9 cellular contexts compared by ENCODE assay signal in genomic region chr18:76980663-76981387, GRCh38.
DNase-seq lines count a peak whose midpoint lies in the region; ATAC-seq, FAIRE-seq and TF ChIP-seq lines count a peak whose summit lies in the region.
"Had no signal": no experiment of that assay in that cellular context is flagged by ENCODE, and none has a peak within 500 bp of the region (broad histone marks: within the 10 kb centered on the region; RNA-seq: fewer than 3 reads in every experiment).

No MANE protein-coding gene starts in this region.

- no peak for TF ChIP-seq CTCF in DOHH2 (IDR thresholded peaks at IDR 0.05; ENCODE audit: low read depth, low read length, poor library complexity, severe bottlenecking)
- no peak for TF ChIP-seq CTCF in bronchial epithelial cell (IDR thresholded peaks at IDR 0.05; ENCODE audit: insufficient read depth, low read length, severe bottlenecking)

- H3K4me1 ChIP-seq in DOHH2 (ENCODE audit: control insufficient read depth, low read length), result peaks cover 73% of the 10 kb centered on the region

- DNase-seq in bronchial epithelial cell (ENCODE audit: low read depth) (no peak), COLO829 (ENCODE audit: low spot score) (no peak), SK-N-DZ (ENCODE audit: low spot score) (no peak)
- no peak for DNase-seq in activated CD4-positive, CD25-positive, alpha-beta regulatory T cell (lab: John Stamatoyannopoulos, UW)
- no peak for DNase-seq in activated T-helper 1 cell treated with anti-CD3 and anti-CD28 coated beads, Interleukin-12 subunit alpha, Interleukin-12 subunit beta, Interleukin-2, Interleukin-4 antibody, amounts not matched to agents 30 ng/mL and 10 ng/mL and 1 ng/mL, durations not matched to agents 14 hours and 24 hours and 36 hours (ENCODE audit: low spot score)

- H3K27ac Mint-ChIP-seq in activated T-helper 1 cell treated with anti-CD3 and anti-CD28 coated beads, Interleukin-12 subunit alpha, Interleukin-12 subunit beta, Interleukin-2, Interleukin-4 antibody, amounts not matched to agents 30 ng/mL and 10 ng/mL and 1 ng/mL, durations not matched to agents 14 hours and 24 hours and 36 hours, result no peak overlapping the region

- peak overlapping the region; percentile 70 for H3K4me2 ChIP-seq in DOHH2 (ENCODE audit: low read length)

- peaks cover 10% of the 10 kb centered on the region for H3K4me1 Mint-ChIP-seq in activated T-helper 1 cell treated with anti-CD3 and anti-CD28 coated beads, Interleukin-12 subunit alpha, Interleukin-12 subunit beta, Interleukin-2, Interleukin-4 antibody, amounts not matched to agents 30 ng/mL and 10 ng/mL and 1 ng/mL, durations not matched to agents 14 hours and 24 hours and 36 hours (ENCODE audit: low read depth)

- intact Hi-C loops in activated T-helper 1 cell treated with anti-CD3 and anti-CD28 coated beads, Interleukin-12 subunit alpha, Interleukin-12 subunit beta, Interleukin-2, Interleukin-4 antibody, amounts not matched to agents 30 ng/mL and 10 ng/mL and 1 ng/mL, durations not matched to agents 14 hours and 24 hours and 36 hours (cut with micrococcal nuclease), result loop anchor here (5.0 kb wide), 3 partner anchors 119 to 671 kb away; partner anchors contain the start of gene ZNF236

- H3K36me3 Mint-ChIP-seq in activated T-helper 1 cell treated with anti-CD3 and anti-CD28 coated beads, Interleukin-12 subunit alpha, Interleukin-12 subunit beta, Interleukin-2, Interleukin-4 antibody, amounts not matched to agents 30 ng/mL and 10 ng/mL and 1 ng/mL, durations not matched to agents 14 hours and 24 hours and 36 hours (ENCODE audit: low read depth), result no peaks in the 10 kb centered on the region

- ATAC-seq in GM21367 (IDR thresholded peaks at IDR 0.05; ENCODE audit: unreplicated experiment) (peak; percentile 21), HG03097 (IDR thresholded peaks at IDR 0.05; ENCODE audit: low FRiP score, unreplicated experiment) (peak; percentile 27)

- H4K20me1 ChIP-seq in DOHH2 (ENCODE audit: control insufficient read depth, insufficient read depth, low read depth, low read length), result no peaks in the 10 kb centered on the region

- peaks cover 42% of the 10 kb centered on the region for H3F3A ChIP-seq in DOHH2 (ENCODE audit: control insufficient read depth, insufficient read depth)

- H3K36me3 ChIP-seq in DOHH2 (ENCODE audit: control insufficient read depth, low read length) (peaks cover 27% of the 10 kb centered on the region), bronchial epithelial cell (ENCODE audit: control insufficient read depth, insufficient read depth, low read length) (no peaks in the 10 kb centered on the region)

- H3K4me3 Mint-ChIP-seq in activated T-helper 1 cell treated with anti-CD3 and anti-CD28 coated beads, Interleukin-12 subunit alpha, Interleukin-12 subunit beta, Interleukin-2, Interleukin-4 antibody, amounts not matched to agents 30 ng/mL and 10 ng/mL and 1 ng/mL, durations not matched to agents 14 hours and 24 hours and 36 hours, result no peak overlapping the region

- no peaks in the 10 kb centered on the region for H3K9me2 ChIP-seq in DOHH2 (replicated peaks; ENCODE audit: control insufficient read depth, low read length)

- no peaks in the 10 kb centered on the region for H3K9me3 ChIP-seq in DOHH2 (ENCODE audit: control insufficient read depth, insufficient read depth, low read length)

- H3K27me3 Mint-ChIP-seq in activated T-helper 1 cell treated with anti-CD3 and anti-CD28 coated beads, Interleukin-12 subunit alpha, Interleukin-12 subunit beta, Interleukin-2, Interleukin-4 antibody, amounts not matched to agents 30 ng/mL and 10 ng/mL and 1 ng/mL, durations not matched to agents 14 hours and 24 hours and 36 hours (ENCODE audit: insufficient read depth), result peaks cover 2% of the 10 kb centered on the region

- peaks cover 6% of the 10 kb centered on the region for H3K79me2 ChIP-seq in DOHH2 (ENCODE audit: control insufficient read depth, low read length)

- H3K4me3 ChIP-seq in DOHH2 (ENCODE audit: low read length) (peak overlapping the region; percentile 86), bronchial epithelial cell (ENCODE audit: low read depth, low read length) (no peak overlapping the region)

- peak; percentile 18 for FAIRE-seq in bronchial epithelial cell (lab: Jason Lieb, UNC)
- FAIRE-seq: TTC549 had no signal

- no peaks in the 10 kb centered on the region for H3K9me3 Mint-ChIP-seq in activated T-helper 1 cell treated with anti-CD3 and anti-CD28 coated beads, Interleukin-12 subunit alpha, Interleukin-12 subunit beta, Interleukin-2, Interleukin-4 antibody, amounts not matched to agents 30 ng/mL and 10 ng/mL and 1 ng/mL, durations not matched to agents 14 hours and 24 hours and 36 hours

- H3K27me3 ChIP-seq in DOHH2 (ENCODE audit: control insufficient read depth, low read length) (no peaks in the 10 kb centered on the region), bronchial epithelial cell (ENCODE audit: control insufficient read depth, insufficient read depth, low read length) (no peaks in the 10 kb centered on the region)

- H3K27ac ChIP-seq in DOHH2 (ENCODE audit: low read depth, low read length), result peak overlapping the region; percentile 98
